In the genomic region with DNA sequence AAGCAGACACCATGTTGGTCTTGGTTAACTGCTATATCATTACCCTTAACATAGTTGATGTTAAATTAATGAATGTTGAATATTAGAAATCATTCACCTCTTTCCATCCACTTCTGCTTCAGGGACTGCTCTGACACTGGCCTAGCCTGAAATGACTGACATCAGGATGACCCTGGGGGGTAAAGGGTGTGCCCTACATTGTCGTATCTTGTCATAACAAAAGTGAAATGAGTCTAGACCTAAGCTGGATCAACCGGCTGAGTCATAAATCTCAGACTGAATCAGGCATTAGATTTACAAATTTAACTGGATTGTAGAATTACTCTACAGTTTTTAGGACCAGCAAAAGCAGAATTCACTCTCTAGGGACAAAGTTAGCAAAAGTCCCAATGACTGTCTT, we compare ENCODE assay signal across 11 cellular contexts. TPM values are rescaled to one million over a fixed set of nuclear protein-coding genes. Genes with fewer than 3 reads are reported as not detected.
DNase-seq lines count a peak whose midpoint lies in the region; ATAC-seq, FAIRE-seq and TF ChIP-seq lines count a peak whose summit lies in the region.
"Had no signal": no experiment of that assay in that cellular context is flagged by ENCODE, and none has a peak within 500 bp of the region (broad histone marks: within the 10 kb centered on the region; RNA-seq: fewer than 3 reads in every experiment).

No MANE protein-coding gene starts in this region.

- no peak overlapping the region for H3K4me2 ChIP-seq in K562 (ENCODE audit: insufficient read depth, low read length)

- H3K27me3 ChIP-seq in K562 (ENCODE audit: control insufficient read depth in 2 of 2, insufficient read depth in 2 of 2, low read length in 2 of 2), result no peaks in the 10 kb centered on the region; a peak in 1 of 5 replicates
- no peaks in the 10 kb centered on the region for H3K27me3 ChIP-seq in tibial nerve

- CTCF ChIA-PET in K562 (lab: Yijun Ruan, JAX; ENCODE audit: low intra/inter-chr PET ratio), result no interaction called here

- no peaks in the 10 kb centered on the region for H3K79me2 ChIP-seq in K562 (ENCODE audit: control insufficient read depth, insufficient read depth, low read length)

- BruUV-seq in K562 (replicated peaks; lab: Mats Ljungman, UMichigan), result no TSS peak

- FAIRE-seq in K562 (lab: Jason Lieb, UNC), result no peak
- FAIRE-seq: colon, D721Med had no signal

- H2AFZ ChIP-seq in K562 (ENCODE audit: low read depth, low read length), result no peak overlapping the region

- no peaks in the 10 kb centered on the region for H3K9me3 ChIP-seq in K562 (replicated peaks; ENCODE audit: control insufficient read depth, insufficient read depth, low read depth, low read length)
- no peaks in the 10 kb centered on the region for H3K9me3 ChIP-seq in tibial nerve

- H3K9ac ChIP-seq in K562 (ENCODE audit: insufficient read depth in 1 of 2, low read depth in 2 of 2, low read length in 2 of 2), result no peak overlapping the region

- ATAC-seq in GM19455 (IDR thresholded peaks at IDR 0.05; ENCODE audit: unreplicated experiment) (peak; percentile 85), HG03103 (IDR thresholded peaks at IDR 0.05; ENCODE audit: low read depth, unreplicated experiment) (peak; percentile 83), K562 (0 out of 3 replicates have a peak, but pooled peaks have one; percentile 39)

- TF ChIP-seq POLR2A in K562 (conservative IDR thresholded peaks at IDR 0.05) (no peak), tibial nerve (IDR thresholded peaks at IDR 0.05) (no peak)

- intact Hi-C loops in K562 (cut with micrococcal nuclease), result no loop called here

- WGBS in K562 (ENCODE audit: insufficient coverage, low coverage, missing lambda C conversion rate), result 8% methylated on average over 2 of the region's 2 CpGs
- 71 to 81% methylated on average over 2 of the region's 2 CpGs for WGBS in tibial nerve, 2 donors

- TF ChIP-seq CTCF in K562 (IDR thresholded peaks at IDR 0.05 in 2 of 3, conservative IDR thresholded peaks at IDR 0.05 in 1 of 3; ENCODE audit: insufficient read depth in 2 of 3, low read depth in 1 of 3, low read length in 3 of 3) (no peak), tibial nerve (IDR thresholded peaks at IDR 0.05) (no peak)

- H3K9me1 ChIP-seq in K562 (ENCODE audit: control insufficient read depth, insufficient read depth, low read length), result no peaks in the 10 kb centered on the region

- POLR2A ChIA-PET in K562 (lab: Yijun Ruan, JAX), result no interaction called here

- H3K27ac ChIP-seq in K562 (ENCODE audit: extremely low read depth, low read depth, low read length) (no peak overlapping the region), tibial nerve (no peak overlapping the region)

- no peak for TF ChIP-seq RAD21 in K562 (CRISPR knock-in tag; conservative IDR thresholded peaks at IDR 0.05 in 1 of 2, IDR thresholded peaks at IDR 0.05 in 1 of 2)

- H3K4me3 ChIP-seq in K562 (no peak overlapping the region), tibial nerve (no peak overlapping the region)

- TF ChIP-seq EP300 in K562 (IDR thresholded peaks at IDR 0.05; ENCODE audit: low read length) (no peak), tibial nerve (IDR thresholded peaks at IDR 0.05) (no peak)

- peak; percentile 49 for DNase-seq in EH (ENCODE audit: low read depth)
- peak in 2 of 4 experiments; percentile 7 to 14 for DNase-seq in K562 (ENCODE audit: extremely low read depth in 1 of 4, low spot score in 3 of 4)
- no peak for DNase-seq in NCI-H1105 (lab: John Stamatoyannopoulos, UW)
- no peak for DNase-seq in amniotic stem cell (lab: John Stamatoyannopoulos, UW)
- no peak for DNase-seq in GDM1 (lab: John Stamatoyannopoulos, UW)
- DNase-seq in tibial nerve (ENCODE audit: low spot score in 2 of 2), result no peak
- DNase-seq: NCI-H526 treated with DMSO at 0.1 percent for 48 hours had no signal

- H4K20me1 ChIP-seq in K562 (replicated peaks; ENCODE audit: control insufficient read depth, insufficient read depth, low read length), result no peaks in the 10 kb centered on the region

- in situ Hi-C loops in K562 (cut with MboI), result no loop called here

- H3K4me1 ChIP-seq in K562 (replicated peaks in 1 of 2; ENCODE audit: control insufficient read depth in 2 of 2, insufficient read depth in 2 of 2, low read length in 2 of 2), result no peaks in the 10 kb centered on the region
- peaks cover 0 to 15% (median 0%) of the 10 kb centered on the region in 4 donors for H3K4me1 ChIP-seq in tibial nerve

- H3K36me3 ChIP-seq in K562 (ENCODE audit: control insufficient read depth, insufficient read depth, low read length) (no peaks in the 10 kb centered on the region), tibial nerve (no peaks in the 10 kb centered on the region)

TF ChIP-seq in K562, 482 proteins besides CTCF, POLR2A, EP300 and RAD21:
- TF ChIP-seq CBFA2T3 (IDR thresholded peaks at IDR 0.05), result 0 out of 2 replicates have a peak, but pooled peaks have one; percentile 39
- TF ChIP-seq KDM1A (IDR thresholded peaks at IDR 0.05), result peak; percentile 93 to 94
- TF ChIP-seq HDAC1 (IDR thresholded peaks at IDR 0.05), result peak in 1 of 2 experiments; percentile 45; a peak in 1 of 4 replicates
- TF ChIP-seq RCOR1 (IDR thresholded peaks at IDR 0.05; ENCODE audit: borderline replicate concordance in 1 of 2, low read depth in 2 of 2, low read length in 2 of 2), result 0 out of 4 replicates have a peak, but pooled peaks of 1 of the 2 experiments have one; percentile 35
- TF ChIP-seq PTBP1 (IDR thresholded peaks at IDR 0.05; ENCODE audit: low read depth, low read length), result no peak
- TF ChIP-seq PKNOX1 (IDR thresholded peaks at IDR 0.05), result peak; percentile 20; the same call in 1 of the 2 replicates
- no peak for TF ChIP-seq ETV1 (tag; conservative IDR thresholded peaks at IDR 0.05; ENCODE audit: low read depth)
TF ChIP-seq in K562: peak in this region for 5.

RNA-seq across cellular contexts. Expression of gene KICS2, which starts 35.3 kb away (rescaled TPM):
- total RNA-seq in K562 (2011; cell fraction: chromatin; rRNA removed; ENCODE audit: low replicate concordance), result 11.2 and 14.4 TPM in 2 replicates
- total RNA-seq in K562 (2011; cell fraction: nucleolus; rRNA removed), result 14.0 and 18.4 TPM in 2 replicates
- total RNA-seq in K562 (2011; cell fraction: nucleoplasm; rRNA removed), result 17.7 and 19.8 TPM in 2 replicates
- 5.6 and 7.1 TPM in 2 replicates for total RNA-seq in K562 (2014; rRNA removed)
- 4.7 and 5.5 TPM in 2 replicates for total RNA-seq in K562 (2014; rRNA removed; fragmentation: Illumina TruSeq; extraction: Trizol)
- 4.7 and 5.4 TPM in 2 replicates for total RNA-seq in K562 (2015; rRNA removed; fragmentation: Illumina TruSeq; extraction: Trizol)
- total RNA-seq in K562 (2021), result 5.8 and 6.7 TPM in 2 replicates
- 6.4 and 7.2 TPM in 2 replicates for polyA plus RNA-seq in K562 (2011; rRNA removed)
- polyA plus RNA-seq in K562 (2011; cell fraction: cytosol; rRNA removed), result 5.5 and 5.7 TPM in 2 replicates
- polyA plus RNA-seq in K562 (2011; cell fraction: nucleus; rRNA removed), result 8.9 and 9.1 TPM in 2 replicates
- 2.7 and 4.1 TPM in 2 replicates for polyA plus RNA-seq in K562 (2012)
- polyA plus RNA-seq in K562 (2014; fragmentation: Illumina TruSeq; extraction: Trizol), result 6.1 and 6.4 TPM in 2 replicates
- 1 to 10 TPM; 2.3 to 3.0 TPM for polyA plus RNA-seq in K562 (2014; fragmentation: Nextera tagmentation; extraction: Ambion mirVana)
- 4.9 and 11.4 TPM in 2 replicates for polyA plus RNA-seq in K562 (2014; rRNA removed)
- polyA minus RNA-seq in K562 (2011; rRNA and poly(A)+ RNA removed), result 8.9 and 11.0 TPM in 2 replicates
- polyA minus RNA-seq in K562 (2011; cell fraction: cytosol; rRNA and poly(A)+ RNA removed), result 3.4 and 6.1 TPM in 2 replicates
- polyA minus RNA-seq in K562 (2011; cell fraction: nucleus; rRNA and poly(A)+ RNA removed), result 18.2 and 21.1 TPM in 2 replicates
- 10 to 100 TPM in 2 of 4 donors, 1 to 10 TPM in 2; 7.6 to 14.4 (median 9.8) TPM for total RNA-seq in tibial nerve
